Comparison of ENCODE assay signal across 22 cellular contexts in genomic region chr18:60846396-60846795, GRCh38.
"Had no signal": no experiment of that assay in that cellular context is flagged by ENCODE, and none has a peak within 500 bp of the region (broad histone marks: within the 10 kb centered on the region; RNA-seq: fewer than 3 reads in every experiment).

No MANE protein-coding gene starts in this region.

- H3K36me3 ChIP-seq: esophagus muscularis mucosa, gastrocnemius medialis, ovary, right atrium auricular region, sigmoid colon, stomach, thoracic aorta, transverse colon had no signal

- H3K9me3 ChIP-seq: gastrocnemius medialis, ovary, right atrium auricular region, sigmoid colon, thoracic aorta had no signal

- H3K27me3 ChIP-seq: esophagus muscularis mucosa, gastrocnemius medialis, hepatocyte, ovary, right atrium auricular region, sigmoid colon, stomach, transverse colon had no signal

- H3K4me1 ChIP-seq: esophagus muscularis mucosa, gastrocnemius medialis, right atrium auricular region, sigmoid colon, stomach, transverse colon had no signal

- H3K79me2 ChIP-seq: hepatocyte had no signal

- FAIRE-seq: kidney had no signal

- DNase-seq: cortex of kidney; effector memory CD4-positive, alpha-beta T cell; gastrocnemius medialis; glutamatergic neuron; kidney; left cardiac atrium; left ventricle myocardium superior; natural killer cell; nucleus accumbens; ovary; sigmoid colon; stimulated activated CD4-positive, alpha-beta T cell treated with anti-CD3 and anti-CD28 coated beads, Interleukin-12 subunit alpha, Interleukin-12 subunit beta, amount 100 ng/mL, for 4 hours; stomach; substantia nigra; transverse colon had no signal

- H2AFZ ChIP-seq: hepatocyte had no signal

- H3K4me3 ChIP-seq: esophagus muscularis mucosa, gastrocnemius medialis, hepatocyte, lung, ovary, right atrium auricular region, sigmoid colon, skin epidermis, stomach, thoracic aorta, transverse colon had no signal

- H3K27ac ChIP-seq: epithelial cell of prostate, esophagus muscularis mucosa, gastrocnemius medialis, hepatocyte, ovary, right atrium auricular region, sigmoid colon, skin epidermis, stomach, thoracic aorta, transverse colon had no signal

- ATAC-seq: gastrocnemius medialis, left cardiac atrium, left ventricle myocardium superior, natural killer cell had no signal

- H3K4me2 ChIP-seq: hepatocyte had no signal
